In the genomic region with DNA sequence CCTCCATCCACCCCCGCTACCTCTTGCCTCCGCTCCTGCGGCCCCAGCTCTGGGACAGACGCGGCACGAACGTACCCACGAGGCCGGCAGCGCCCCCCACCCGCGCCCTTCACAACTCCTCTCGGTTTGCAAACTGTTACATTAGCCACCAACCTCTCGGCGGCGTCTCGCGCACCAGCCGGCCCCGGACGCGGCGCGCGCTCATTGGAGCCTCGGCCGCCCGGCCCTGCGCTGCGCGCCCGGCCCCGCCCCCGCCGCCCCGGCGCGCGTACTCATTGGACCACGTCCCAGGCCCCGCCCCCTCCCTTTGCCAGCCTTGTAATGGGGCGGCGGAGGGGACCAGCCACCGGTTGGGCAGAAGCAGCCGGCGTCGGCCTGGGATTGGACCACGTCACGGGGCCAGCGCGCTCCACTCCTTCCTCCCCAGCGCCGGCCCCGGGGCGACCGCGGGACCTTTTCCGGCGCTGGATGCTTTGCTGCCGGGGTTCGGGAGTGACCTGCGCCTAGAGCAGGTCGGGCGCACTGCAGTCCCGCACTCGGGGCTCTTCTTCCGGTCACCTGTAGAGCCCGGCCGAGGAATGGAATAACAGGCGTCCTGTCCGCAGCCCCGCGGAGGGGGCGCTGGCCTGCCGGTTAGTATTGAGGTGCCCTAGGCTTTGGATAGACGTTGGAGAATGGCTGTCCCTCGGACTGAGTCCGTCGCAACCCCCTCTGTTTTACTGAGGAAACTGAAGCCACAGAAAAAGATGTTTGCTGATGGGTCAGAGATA, we compare ENCODE assay signal across 8 cellular contexts. TPM values are rescaled to one million over a fixed set of nuclear protein-coding genes. Genes with fewer than 3 reads are reported as not detected.
DNase-seq lines count a peak whose midpoint lies in the region; ATAC-seq, FAIRE-seq and TF ChIP-seq lines count a peak whose summit lies in the region.

A gene with protein sequence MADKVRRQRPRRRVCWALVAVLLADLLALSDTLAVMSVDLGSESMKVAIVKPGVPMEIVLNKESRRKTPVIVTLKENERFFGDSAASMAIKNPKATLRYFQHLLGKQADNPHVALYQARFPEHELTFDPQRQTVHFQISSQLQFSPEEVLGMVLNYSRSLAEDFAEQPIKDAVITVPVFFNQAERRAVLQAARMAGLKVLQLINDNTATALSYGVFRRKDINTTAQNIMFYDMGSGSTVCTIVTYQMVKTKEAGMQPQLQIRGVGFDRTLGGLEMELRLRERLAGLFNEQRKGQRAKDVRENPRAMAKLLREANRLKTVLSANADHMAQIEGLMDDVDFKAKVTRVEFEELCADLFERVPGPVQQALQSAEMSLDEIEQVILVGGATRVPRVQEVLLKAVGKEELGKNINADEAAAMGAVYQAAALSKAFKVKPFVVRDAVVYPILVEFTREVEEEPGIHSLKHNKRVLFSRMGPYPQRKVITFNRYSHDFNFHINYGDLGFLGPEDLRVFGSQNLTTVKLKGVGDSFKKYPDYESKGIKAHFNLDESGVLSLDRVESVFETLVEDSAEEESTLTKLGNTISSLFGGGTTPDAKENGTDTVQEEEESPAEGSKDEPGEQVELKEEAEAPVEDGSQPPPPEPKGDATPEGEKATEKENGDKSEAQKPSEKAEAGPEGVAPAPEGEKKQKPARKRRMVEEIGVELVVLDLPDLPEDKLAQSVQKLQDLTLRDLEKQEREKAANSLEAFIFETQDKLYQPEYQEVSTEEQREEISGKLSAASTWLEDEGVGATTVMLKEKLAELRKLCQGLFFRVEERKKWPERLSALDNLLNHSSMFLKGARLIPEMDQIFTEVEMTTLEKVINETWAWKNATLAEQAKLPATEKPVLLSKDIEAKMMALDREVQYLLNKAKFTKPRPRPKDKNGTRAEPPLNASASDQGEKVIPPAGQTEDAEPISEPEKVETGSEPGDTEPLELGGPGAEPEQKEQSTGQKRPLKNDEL (minus strand): TSS at position 206 of the 770 bp plus-strand sequence. CDS start 1,045 bp downstream, outside the sequence.

- H2AFZ ChIP-seq in OCI-LY1 (ENCODE audit: low read length) (no peak within 1 kb of the TSS), endothelial cell of umbilical vein (ENCODE audit: low read depth, low read length) (peak within 1 kb of the TSS; percentile 63)

- peak; percentile 95 for DNase-seq in D721Med (ENCODE audit: insufficient read length, low spot score)
- peak; percentile 99 for DNase-seq in activated CD8-positive, alpha-beta memory T cell treated with anti-CD3 and anti-CD28 coated beads, Interleukin-2, amount 50 U/mL, for 48 hours
- peak; percentile 96 for DNase-seq in endothelial cell of umbilical vein (ENCODE audit: low read depth, low spot score)
- peak; percentile 89 for DNase-seq in middle frontal gyrus (ENCODE audit: extremely low spot score, low spot score)
- peak; percentile 98 to 100 for DNase-seq in stimulated activated CD8-positive, alpha-beta memory T cell treated with anti-CD3 and anti-CD28 coated beads, Interleukin-2, amount 100 ng/mL, for 48 hours (ENCODE audit: low read depth in 2 of 2)

- H3K9ac ChIP-seq in HUES64 (ENCODE audit: low read depth, low read length) (peak within 1 kb of the TSS; percentile 93), OCI-LY1 (ENCODE audit: low read length) (peak within 1 kb of the TSS; percentile 95), endothelial cell of umbilical vein (replicated peaks; ENCODE audit: extremely low read depth, insufficient read depth, low read length) (peak within 1 kb of the TSS; percentile 85)

- H3K27me3 ChIP-seq in HUES64 (ENCODE audit: insufficient read depth, low read length) = no peaks in the 10 kb centered on the region
- H3K27me3 ChIP-seq in OCI-LY1 (ENCODE audit: insufficient read depth, low read length) = no peaks in the 10 kb centered on the region
- no peaks in the 10 kb centered on the region for H3K27me3 ChIP-seq in endothelial cell of umbilical vein (ENCODE audit: control insufficient read depth in 2 of 2, insufficient read depth in 2 of 2, low read length in 2 of 2)

- CTCF ChIA-PET in endothelial cell of umbilical vein (lab: Charles Lee) = interaction anchor here (0.8 to 3.5 kb wide), 8 partner anchors 8 to 47 kb away, joined by 3 to 29 read pairs (median 3); partner anchors contain the start of genes DPAGT1 and VPS11

- TF ChIP-seq POLR2A in endothelial cell of umbilical vein (IDR thresholded peaks at IDR 0.05; ENCODE audit: low read depth, low read length) = peak; percentile 84

- H3K9me3 ChIP-seq in HUES64 (ENCODE audit: insufficient read depth, low read depth, low read length) = no peaks in the 10 kb centered on the region
- H3K9me3 ChIP-seq in OCI-LY1 (ENCODE audit: low read length) = no peaks in the 10 kb centered on the region
- H3K9me3 ChIP-seq in endothelial cell of umbilical vein (replicated peaks; ENCODE audit: control insufficient read depth, insufficient read depth, low read length) = no peaks in the 10 kb centered on the region

- no peaks in the 10 kb centered on the region for H3F3A ChIP-seq in OCI-LY1 (ENCODE audit: insufficient read depth, low read length)

- peak; percentile 88 for ATAC-seq in GM21447 (IDR thresholded peaks at IDR 0.05; ENCODE audit: unreplicated experiment)

- H4K20me1 ChIP-seq in OCI-LY1 (ENCODE audit: insufficient read depth, low read length) (no peaks in the 10 kb centered on the region), endothelial cell of umbilical vein (replicated peaks; ENCODE audit: control insufficient read depth, extremely low read depth, insufficient read depth, low read length) (no peaks in the 10 kb centered on the region)

- FAIRE-seq in D721Med (lab: Jason Lieb, UNC) = no peak
- peak; percentile 95 for FAIRE-seq in endothelial cell of umbilical vein (lab: Jason Lieb, UNC)

- H3K79me2 ChIP-seq in OCI-LY1 (ENCODE audit: insufficient read depth, low read length) (peaks cover 7% of the 10 kb centered on the region; the same call in 1 of the 2 replicates), endothelial cell of umbilical vein (ENCODE audit: control insufficient read depth, insufficient read depth, low read length) (peaks cover 19% of the 10 kb centered on the region)

- 0 out of 2 replicates have a peak, but pooled peaks cover 8% of the 10 kb centered on the region for H3K4me1 ChIP-seq in HUES64 (ENCODE audit: insufficient read depth, low read length)
- peaks cover 17% of the 10 kb centered on the region for H3K4me1 ChIP-seq in OCI-LY1 (ENCODE audit: insufficient read depth, low read length, severe bottlenecking)
- peaks cover 11% of the 10 kb centered on the region for H3K4me1 ChIP-seq in endothelial cell of umbilical vein (ENCODE audit: control insufficient read depth, extremely low read depth, insufficient read depth, low read length)

- H3K27ac ChIP-seq in HUES64 (ENCODE audit: low read depth, low read length) (peak within 1 kb of the TSS; percentile 97), OCI-LY1 (ENCODE audit: low read depth, low read length, poor library complexity, severe bottlenecking) (peak within 1 kb of the TSS; percentile 44), endothelial cell of umbilical vein (ENCODE audit: insufficient read depth, low read depth, low read length) (peak within 1 kb of the TSS; percentile 54)

- TF ChIP-seq CTCF in D721Med (IDR thresholded peaks at IDR 0.05; ENCODE audit: insufficient read depth, missing control alignments) (peak; percentile 17), OCI-LY1 (IDR thresholded peaks at IDR 0.05; ENCODE audit: low read length) (peak; percentile 11; the same call in 1 of the 2 replicates), endothelial cell of umbilical vein (IDR thresholded peaks at IDR 0.05; ENCODE audit: extremely low read depth in 1 of 2, insufficient read depth in 1 of 2, low read depth in 1 of 2, low read length in 2 of 2) (peak in 1 of 2 donors; percentile 35)

- H3K36me3 ChIP-seq in HUES64 (ENCODE audit: insufficient read depth, low read length) (peaks cover 36% of the 10 kb centered on the region), OCI-LY1 (ENCODE audit: insufficient read depth, low read length) (peaks cover 36% of the 10 kb centered on the region), endothelial cell of umbilical vein (ENCODE audit: control insufficient read depth in 2 of 2, extremely low read depth in 1 of 2, insufficient read depth in 2 of 2, low read length in 2 of 2) (peaks cover 16 to 30% of the 10 kb centered on the region in 2 experiments)

- BruUV-seq in endothelial cell of umbilical vein (replicated peaks; lab: Mats Ljungman, UMichigan) = no TSS peak

- H3K9me2 ChIP-seq in OCI-LY1 (ENCODE audit: low read depth, low read length) = no peaks in the 10 kb centered on the region

- H3K4me2 ChIP-seq in OCI-LY1 (ENCODE audit: low read length) (peak within 1 kb of the TSS; percentile 98), endothelial cell of umbilical vein (ENCODE audit: insufficient read depth, low read length) (peak within 1 kb of the TSS; percentile 75)

- H3K9me1 ChIP-seq in endothelial cell of umbilical vein (replicated peaks; ENCODE audit: control insufficient read depth, extremely low read depth, insufficient read depth, low read length) = no peaks in the 10 kb centered on the region

- H3K4me3 ChIP-seq in HUES64 (ENCODE audit: low read length) = peak within 1 kb of the TSS; percentile 73
- peak within 1 kb of the TSS; percentile 91 for H3K4me3 ChIP-seq in OCI-LY1 (ENCODE audit: low read depth, low read length, poor library complexity, severe bottlenecking)
- H3K4me3 ChIP-seq in endothelial cell of umbilical vein (replicated peaks in 1 of 3; ENCODE audit: insufficient read depth in 1 of 3, low read depth in 1 of 3, low read length in 3 of 3) = peak within 1 kb of the TSS; percentile 72 to 86 (median 80)

- POLR2A ChIA-PET in endothelial cell of umbilical vein (lab: Charles Lee) = interaction anchor here (0.8 to 1.9 kb wide), 2 partner anchors 10 kb away, joined by 3 to 7 read pairs; partner anchors contain the start of gene VPS11

- WGBS in HUES64 = under 1% methylated on average over 78 of the region's 79 CpGs

- intact Hi-C loops in endothelial cell of umbilical vein (cut with micrococcal nuclease) = loop anchor here (1.0 to 5.0 kb wide), 7 partner anchors 10 to 140 kb away; partner anchors contain the start of genes BCL9L, CENATAC, RPS25 and SLC37A4

- dilution Hi-C loops in endothelial cell of umbilical vein (cut with MboI; ENCODE audit: extremely low pct_ligation_motif_present, low sequenced_read_pairs) = no loop called here

TF ChIP-seq in endothelial cell of umbilical vein, 7 proteins besides CTCF, POLR2A, EP300 and RAD21 (continues in another document):
- TF ChIP-seq FOS (IDR thresholded peaks at IDR 0.05; ENCODE audit: borderline replicate concordance, insufficient read depth, low read length) (no peak), POLR2AphosphoS5 (IDR thresholded peaks at IDR 0.05; ENCODE audit: insufficient read depth, low read depth, low read length) (peak; percentile 75)

RNA-seq across cellular contexts. Expression of the gene that starts here (rescaled TPM):
- 150 TPM for polyA plus RNA-seq in HUES64 (2013, experiment 1 of 2)
- 137 TPM for polyA plus RNA-seq in HUES64 (2013, experiment 2 of 2)
- 286 and 302 TPM in 2 replicates for total RNA-seq in endothelial cell of umbilical vein
- polyA plus RNA-seq in endothelial cell of umbilical vein = 318 and 355 TPM in 2 replicates
- polyA plus RNA-seq in endothelial cell of umbilical vein (2011; cell fraction: cytosol; rRNA removed) = 263 and 280 TPM in 2 replicates
- 330 and 348 TPM in 2 replicates for polyA plus RNA-seq in endothelial cell of umbilical vein (2011; cell fraction: nucleus; rRNA removed)
- 217 and 236 TPM in 2 replicates for polyA plus RNA-seq in endothelial cell of umbilical vein (2012)
- polyA minus RNA-seq in endothelial cell of umbilical vein = 356 and 385 TPM in 2 replicates
- 50.0 TPM for polyA minus RNA-seq in endothelial cell of umbilical vein (2011; cell fraction: cytosol; rRNA and poly(A)+ RNA removed)
- 97.4 and 134 TPM in 2 replicates for polyA minus RNA-seq in endothelial cell of umbilical vein (2011; cell fraction: nucleus; rRNA and poly(A)+ RNA removed)

Comparison
In these comparisons a context has a peak if more than half of its experiments do, and no peak if none do; other contexts are left out.
1. Peak in every context shown above with its lines: DNase-seq, ATAC-seq, H3K4me3 ChIP-seq and H3K27ac ChIP-seq.
2. H3K27ac ChIP-seq: peak in every context shown above with its lines; median percentile 97 in HUES64; 54 in endothelial cell of umbilical vein; 44 in OCI-LY1.